7 cellular contexts compared by ENCODE assay signal in genomic region chr19:45429896-45430295, GRCh38. TPM values are rescaled to one million over a fixed set of nuclear protein-coding genes. Genes with fewer than 3 reads are reported as not detected.
DNase-seq lines count a peak whose midpoint lies in the region; ATAC-seq and TF ChIP-seq lines count a peak whose summit lies in the region.
"Not testable (repeated sequence)": the region's sequence is repeated elsewhere in the genome, so short reads cannot be mapped to it uniquely, and the experiment has no call there.

No MANE protein-coding gene starts in this region.

- H2BK5ac ChIP-seq in IMR-90 (ENCODE audit: low read depth, low read length, poor library complexity, severe bottlenecking): not testable (repeated sequence)

- peak overlapping the region in 4 of 11 experiments; percentile 35 to 60 (median 48); a peak in 6 of 22 replicates for H3K27ac ChIP-seq in BLaER1 treated with 17β-estradiol and CSF1 and Interleukin-3, amounts not matched to agents 10 nM and 100 nM
- not testable (repeated sequence) for H3K27ac ChIP-seq in IMR-90 (ENCODE audit: insufficient read depth, low read length)
- peak overlapping the region; percentile 81 for H3K27ac ChIP-seq in brain microvascular endothelial cell
- peak overlapping the region in 3 of 4 donors; percentile 88 to 94 (median 94) for H3K27ac ChIP-seq in gastroesophageal sphincter
- peak overlapping the region; percentile 93 for H3K27ac ChIP-seq in right atrium auricular region
- H3K27ac ChIP-seq in smooth muscle cell (ENCODE audit: low read depth): peak overlapping the region; percentile 79

- H2BK15ac ChIP-seq in IMR-90 (ENCODE audit: low read depth, low read length): not testable (repeated sequence)

- DNase-seq in IMR-90; brain microvascular endothelial cell; right atrium auricular region (ENCODE audit: low spot score); neural crest cell (ENCODE audit: low read depth, low spot score); smooth muscle cell (lab: John Stamatoyannopoulos, UW; ENCODE audit: unreplicated experiment): not testable (repeated sequence)

- not testable (repeated sequence) for TF ChIP-seq POLR2A in IMR-90 (IDR thresholded peaks at IDR 0.05; ENCODE audit: low read depth, low read length); gastroesophageal sphincter (IDR thresholded peaks at IDR 0.05)

- peak overlapping the region; percentile 17; the same call in 1 of the 2 replicates for H2AK5ac ChIP-seq in IMR-90 (ENCODE audit: low read depth, low read length)

- H4K91ac ChIP-seq in IMR-90 (ENCODE audit: insufficient read depth, low read depth, low read length): not testable (repeated sequence)

- H4K20me1 ChIP-seq in BLaER1 treated with 17β-estradiol and CSF1 and Interleukin-3, amounts not matched to agents 10 nM and 100 nM; IMR-90 (ENCODE audit: insufficient read depth, low read length); smooth muscle cell (ENCODE audit: low read depth): not testable (repeated sequence)

- peaks cover 14% of the 10 kb centered on the region for H3K4me1 Mint-ChIP-seq in neural crest cell

- peaks cover 15% of the 10 kb centered on the region for H3F3A ChIP-seq in smooth muscle cell (ENCODE audit: low read depth)

- H3K27me3 Mint-ChIP-seq in neural crest cell (ENCODE audit: low read depth): peaks cover 20% of the 10 kb centered on the region

- POLR2A ChIA-PET in IMR-90 (lab: Charles Lee; ENCODE audit: unreplicated experiment): not testable (repeated sequence)

- H3K4me2 ChIP-seq in BLaER1 treated with 17β-estradiol and CSF1 and Interleukin-3, amounts not matched to agents 10 nM and 100 nM: peak overlapping the region in 7 of 11 experiments; percentile 6 to 94 (median 34); a peak in 4 of 22 replicates
- H3K4me2 ChIP-seq in IMR-90 (ENCODE audit: low read depth, low read length); smooth muscle cell: not testable (repeated sequence)

- H3K23ac ChIP-seq in IMR-90 (ENCODE audit: low read depth, low read length): not testable (repeated sequence)

- not testable (repeated sequence) for BruUV-seq in IMR-90 (replicated peaks; lab: Mats Ljungman, UMichigan)

- H3K79me1 ChIP-seq in IMR-90 (ENCODE audit: low read depth in 1 of 2, low read length in 2 of 2): peaks cover 0 to 13% of the 10 kb centered on the region in 2 experiments; a peak in 2 of 4 replicates

- H2BK20ac ChIP-seq in IMR-90 (ENCODE audit: low read depth, low read length): peak overlapping the region; percentile 70; the same call in 1 of the 2 replicates

- CTCF ChIA-PET in IMR-90 (lab: Yijun Ruan, JAX): not testable (repeated sequence)

- not testable (repeated sequence) for H3K4me3 ChIP-seq in BLaER1 treated with 17β-estradiol and CSF1 and Interleukin-3, amounts not matched to agents 10 nM and 100 nM; IMR-90 (ENCODE audit: insufficient read depth, low read depth, low read length); brain microvascular endothelial cell (ENCODE audit: low read depth, low read length); gastroesophageal sphincter; right atrium auricular region; smooth muscle cell

- not testable (repeated sequence) for H3K9me1 ChIP-seq in IMR-90 (ENCODE audit: insufficient read depth, low read length)

- H3K36me3 ChIP-seq in BLaER1 treated with 17β-estradiol and CSF1 and Interleukin-3, amounts not matched to agents 10 nM and 100 nM; IMR-90 (ENCODE audit: control insufficient read depth, insufficient read depth, low read length); brain microvascular endothelial cell (replicated peaks); gastroesophageal sphincter; right atrium auricular region; smooth muscle cell (ENCODE audit: low read depth): not testable (repeated sequence)

- not testable (repeated sequence) for H3K18ac ChIP-seq in IMR-90 (ENCODE audit: low read depth, low read length)

- TF ChIP-seq EP300 in gastroesophageal sphincter (IDR thresholded peaks at IDR 0.05): not testable (repeated sequence)

- not testable (repeated sequence) for H3K9me3 ChIP-seq in BLaER1 treated with 17β-estradiol and CSF1 and Interleukin-3, amounts not matched to agents 10 nM and 100 nM (replicated peaks in 1 of 11); IMR-90 (ENCODE audit: control insufficient read depth, insufficient read depth, low read length); gastroesophageal sphincter; right atrium auricular region; smooth muscle cell (replicated peaks; ENCODE audit: low read depth)

- not testable (repeated sequence) for H3K79me2 ChIP-seq in smooth muscle cell (ENCODE audit: low read depth)

- not testable (repeated sequence) for H3K14ac ChIP-seq in IMR-90 (replicated peaks; ENCODE audit: low read depth, low read length)

- H4K8ac ChIP-seq in IMR-90 (ENCODE audit: low read depth in 2 of 2, low read length in 2 of 2): 0 out of 4 replicates have a peak overlapping the region, but pooled peaks of 1 of the 2 experiments have one; percentile 10

- H3K27ac Mint-ChIP-seq in neural crest cell (ENCODE audit: unreplicated experiment): not testable (repeated sequence)

- WGBS in IMR-90 (ENCODE audit: extremely low coverage in 2 of 2, insufficient read length in 1 of 2), 2 experiments: 84% methylated on average over 8 of the region's 11 CpGs; no CpG with 5 or more reads in 1 of the 2 experiments
- 58 to 89% methylated on average over 3 to 4 of the region's 11 CpGs for WGBS in gastroesophageal sphincter (ENCODE audit: low coverage in 1 of 2), 2 donors
- WGBS in smooth muscle cell (ENCODE audit: low lambda C conversion rate): 93% methylated on average over 11 of the region's 11 CpGs

- H3K36me3 Mint-ChIP-seq in neural crest cell (ENCODE audit: low read depth): not testable (repeated sequence)

- H3K4ac ChIP-seq in IMR-90 (ENCODE audit: low read depth, low read length): peak overlapping the region; percentile 8; the same call in 1 of the 2 replicates

- not testable (repeated sequence) for TF ChIP-seq RAD21 in IMR-90 (IDR thresholded peaks at IDR 0.05; ENCODE audit: low read length)

- peaks cover 0 to 15% (median 8%) of the 10 kb centered on the region in 11 experiments; a peak in 11 of 22 replicates for H3K27me3 ChIP-seq in BLaER1 treated with 17β-estradiol and CSF1 and Interleukin-3, amounts not matched to agents 10 nM and 100 nM
- not testable (repeated sequence) for H3K27me3 ChIP-seq in IMR-90 (ENCODE audit: control insufficient read depth, insufficient read depth, low read length); brain microvascular endothelial cell (replicated peaks); gastroesophageal sphincter; right atrium auricular region; smooth muscle cell (ENCODE audit: low read depth)

- not testable (repeated sequence) for H2AFZ ChIP-seq in IMR-90 (replicated peaks; ENCODE audit: low read length, poor library complexity); smooth muscle cell (ENCODE audit: low read depth)

- intact Hi-C loops in IMR-90 (cut with micrococcal nuclease): loop anchor here (5.0 kb wide), 1 partner anchor 212 kb away; no protein-coding TSS in a partner anchor

- H4K5ac ChIP-seq in IMR-90 (ENCODE audit: low read depth, low read length): not testable (repeated sequence)

- peak overlapping the region; percentile 27 for H3K4me3 Mint-ChIP-seq in neural crest cell

- in situ Hi-C loops in IMR-90 (cut with MboI; ENCODE audit: low sequenced_read_pairs); brain microvascular endothelial cell (cut with HindIII; ENCODE audit: low pct_ligation_motif_present, low sequenced_read_pairs): not testable (repeated sequence)

- H3K56ac ChIP-seq in IMR-90 (ENCODE audit: extremely low read depth, insufficient read depth, low read length): not testable (repeated sequence)

- H3K9me3 Mint-ChIP-seq in neural crest cell: not testable (repeated sequence)

- H3K9ac ChIP-seq in BLaER1 treated with 17β-estradiol and CSF1 and Interleukin-3, amounts not matched to agents 10 nM and 100 nM: peak overlapping the region in 1 of 11 experiments; percentile 44; a peak in 1 of 22 replicates
- not testable (repeated sequence) for H3K9ac ChIP-seq in IMR-90 (ENCODE audit: low read depth, low read length); smooth muscle cell (ENCODE audit: low read depth)

- H2AK9ac ChIP-seq in IMR-90 (replicated peaks; ENCODE audit: low read depth, low read length, poor library complexity): peak overlapping the region; percentile 42

- not testable (repeated sequence) for TF ChIP-seq CTCF in IMR-90 (conservative IDR thresholded peaks at IDR 0.05; ENCODE audit: low read depth, low read length); brain microvascular endothelial cell (IDR thresholded peaks at IDR 0.05; ENCODE audit: low read depth, low read length, missing control alignments); gastroesophageal sphincter (IDR thresholded peaks at IDR 0.05); right atrium auricular region (IDR thresholded peaks at IDR 0.05); neural crest cell (conservative IDR thresholded peaks at IDR 0.05); smooth muscle cell (IDR thresholded peaks at IDR 0.05; ENCODE audit: borderline replicate concordance, insufficient read depth, poor library complexity, severe bottlenecking)

- dilution Hi-C loops in IMR-90 (cut with HindIII; ENCODE audit: low sequenced_read_pairs, unreplicated experiment): not testable (repeated sequence)

- ATAC-seq in IMR-90 (ENCODE audit: low read depth); gastroesophageal sphincter: not testable (repeated sequence)

- peaks cover 17 to 60% (median 51%) of the 10 kb centered on the region in 10 experiments for H3K4me1 ChIP-seq in BLaER1 treated with 17β-estradiol and CSF1 and Interleukin-3, amounts not matched to agents 10 nM and 100 nM
- not testable (repeated sequence) for H3K4me1 ChIP-seq in IMR-90 (ENCODE audit: control insufficient read depth, insufficient read depth, low read length); smooth muscle cell (ENCODE audit: low read depth)
- H3K4me1 ChIP-seq in gastroesophageal sphincter (peaks cover 0 to 26% (median 11%) of the 10 kb centered on the region in 3 donors), right atrium auricular region (peaks cover 0 to 27% of the 10 kb centered on the region in 2 donors)

- H2BK120ac ChIP-seq in IMR-90 (ENCODE audit: low read depth, low read length): peak overlapping the region; percentile 9; the same call in 1 of the 2 replicates

RNA-seq across cellular contexts. Expression of gene ERCC1, which starts 6.2 kb away (rescaled TPM):
- total RNA-seq in IMR-90 (2012; rRNA removed) (76.9 and 84.2 TPM in 2 replicates), gastroesophageal sphincter (10 to 100 TPM; 52.7 to 84.6 (median 68.4) TPM), right atrium auricular region (100 to 1,000 TPM; 110 to 126 TPM), neural crest cell (111 and 115 TPM in 2 replicates), smooth muscle cell (60.8 and 72.6 TPM in 2 replicates)
- polyA plus RNA-seq in IMR-90 (2012; rRNA removed) (132 and 153 TPM in 2 replicates), smooth muscle cell (81.5 and 90.4 TPM in 2 replicates)
- polyA plus RNA-seq in IMR-90 (2012; cell fraction: cytosol; rRNA removed): 113 and 118 TPM in 2 replicates
- polyA plus RNA-seq in IMR-90 (2012; cell fraction: nucleus; rRNA removed; ENCODE audit: low replicate concordance): 152 and 183 TPM in 2 replicates

RNA-seq across cellular contexts. Expression of gene POLR1G, which starts 23.5 kb away (rescaled TPM):
- total RNA-seq in IMR-90 (2012; rRNA removed) (10.3 and 12.5 TPM in 2 replicates), gastroesophageal sphincter (10 to 100 TPM in 1 of 4 donors, 1 to 10 TPM in 3; 1.7 to 10.7 (median 5.8) TPM), right atrium auricular region (1 to 10 TPM; 5.5 to 5.6 TPM), neural crest cell (11.7 and 12.8 TPM in 2 replicates), smooth muscle cell (1.4 and 1.6 TPM in 2 replicates)
- polyA plus RNA-seq in IMR-90 (2012; rRNA removed) (8.0 and 8.8 TPM in 2 replicates), smooth muscle cell (2.7 and 3.9 TPM in 2 replicates)
- 3.3 and 3.9 TPM in 2 replicates for polyA plus RNA-seq in IMR-90 (2012; cell fraction: cytosol; rRNA removed)
- 2.0 and 2.1 TPM in 2 replicates for polyA plus RNA-seq in IMR-90 (2012; cell fraction: nucleus; rRNA removed; ENCODE audit: low replicate concordance)

RNA-seq across cellular contexts. Expression of gene PPP1R13L, which starts 25.0 kb away (rescaled TPM):
- total RNA-seq in IMR-90 (2012; rRNA removed) (0.56 and 3.0 TPM in 2 replicates), gastroesophageal sphincter (10 to 100 TPM in 1 of 4 donors, 1 to 10 TPM in 3; 5.5 to 15.5 (median 9.3) TPM), right atrium auricular region (100 to 1,000 TPM; 112 to 230 TPM), neural crest cell (6.4 and 8.2 TPM in 2 replicates), smooth muscle cell (26.3 and 66.4 TPM in 2 replicates)
- polyA plus RNA-seq in IMR-90 (2012; rRNA removed) (11.6 and 13.3 TPM in 2 replicates), smooth muscle cell (28.1 and 77.1 TPM in 2 replicates)
- 11.6 and 19.4 TPM in 2 replicates for polyA plus RNA-seq in IMR-90 (2012; cell fraction: cytosol; rRNA removed)
- polyA plus RNA-seq in IMR-90 (2012; cell fraction: nucleus; rRNA removed; ENCODE audit: low replicate concordance): 24.0 and 44.8 TPM in 2 replicates

RNA-seq across cellular contexts. Expression of gene FOSB, which starts 37.9 kb away (rescaled TPM):
- 11.1 and 31.9 TPM in 2 replicates for total RNA-seq in IMR-90 (2012; rRNA removed)
- 15.6 and 60.1 TPM in 2 replicates for polyA plus RNA-seq in IMR-90 (2012; rRNA removed)
- polyA plus RNA-seq in IMR-90 (2012; cell fraction: cytosol; rRNA removed): 52.4 and 90.3 TPM in 2 replicates
- polyA plus RNA-seq in IMR-90 (2012; cell fraction: nucleus; rRNA removed; ENCODE audit: low replicate concordance): 982 and 1,348 TPM in 2 replicates
- total RNA-seq in gastroesophageal sphincter: 10 to 100 TPM in 2 of 4 donors, 1 to 10 TPM in 2; 1.9 to 38.0 (median 15.6) TPM
- total RNA-seq in right atrium auricular region: 10 to 100 TPM; 17.8 to 19.7 TPM
- total RNA-seq in neural crest cell: 0.26 and 0.45 TPM in 2 replicates
- total RNA-seq in smooth muscle cell: 171 and 186 TPM in 2 replicates
- polyA plus RNA-seq in smooth muscle cell: 178 and 299 TPM in 2 replicates

RNA-seq across cellular contexts. Expression of gene ERCC2, which starts 59.5 kb away (rescaled TPM):
- total RNA-seq in IMR-90 (2012; rRNA removed) (26.7 and 30.6 TPM in 2 replicates), gastroesophageal sphincter (10 to 100 TPM in 3 of 4 donors, 1 to 10 TPM in 1; 7.1 to 18.8 (median 12.5) TPM), right atrium auricular region (10 to 100 TPM in 1 of 2 donors, 1 to 10 TPM in 1; 8.6 to 11.2 TPM), neural crest cell (67.3 and 71.3 TPM in 2 replicates), smooth muscle cell (12.8 and 13.4 TPM in 2 replicates)
- polyA plus RNA-seq in IMR-90 (2012; rRNA removed) (66.5 and 75.6 TPM in 2 replicates), smooth muscle cell (5.7 and 14.6 TPM in 2 replicates)
- 51.6 and 67.4 TPM in 2 replicates for polyA plus RNA-seq in IMR-90 (2012; cell fraction: cytosol; rRNA removed)
- polyA plus RNA-seq in IMR-90 (2012; cell fraction: nucleus; rRNA removed; ENCODE audit: low replicate concordance): 119 and 274 TPM in 2 replicates
